Comparison of ENCODE assay signal across 8 cellular contexts in the genomic region with DNA sequence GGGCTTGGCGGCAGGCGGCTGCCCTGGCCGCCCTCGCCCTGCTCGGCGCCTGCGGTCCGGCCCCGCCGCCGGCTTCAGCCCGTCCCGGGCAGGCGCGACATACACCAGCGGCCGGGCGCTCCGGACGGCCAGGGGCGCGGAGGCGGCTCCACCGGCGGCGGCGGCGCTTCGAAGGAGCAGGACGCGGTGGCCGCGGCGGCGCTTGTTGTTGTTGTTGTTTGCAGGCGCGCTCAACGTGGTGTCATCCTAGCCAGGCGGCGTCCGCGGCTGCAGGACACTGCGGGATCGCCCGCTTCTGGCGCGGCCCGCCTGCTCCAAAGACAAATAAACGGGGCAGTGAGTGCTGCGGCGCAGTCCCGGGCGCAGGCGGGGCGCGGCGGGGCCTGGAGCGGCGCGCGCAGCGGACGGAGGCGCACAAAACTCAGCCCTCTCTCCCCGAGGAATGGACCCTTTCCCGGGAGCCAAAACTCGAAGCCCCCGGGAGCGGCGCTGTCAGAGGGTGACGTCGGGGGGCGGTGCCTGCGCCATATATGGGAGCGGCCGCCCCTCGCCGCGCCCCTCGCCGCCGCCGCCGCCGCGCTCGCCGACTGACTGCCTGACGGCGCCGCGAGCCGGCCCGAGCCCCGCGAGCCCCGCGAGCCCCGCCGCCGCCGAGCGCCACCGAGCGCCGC. TPM values are rescaled to one million over a fixed set of nuclear protein-coding genes. Genes with fewer than 3 reads are reported as not detected.
A peak's percentile ranks its signal among the peaks of the same experiment; 100 is the strongest.
DNase-seq lines count a peak whose midpoint lies in the region; ATAC-seq and TF ChIP-seq lines count a peak whose summit lies in the region.

A gene with protein sequence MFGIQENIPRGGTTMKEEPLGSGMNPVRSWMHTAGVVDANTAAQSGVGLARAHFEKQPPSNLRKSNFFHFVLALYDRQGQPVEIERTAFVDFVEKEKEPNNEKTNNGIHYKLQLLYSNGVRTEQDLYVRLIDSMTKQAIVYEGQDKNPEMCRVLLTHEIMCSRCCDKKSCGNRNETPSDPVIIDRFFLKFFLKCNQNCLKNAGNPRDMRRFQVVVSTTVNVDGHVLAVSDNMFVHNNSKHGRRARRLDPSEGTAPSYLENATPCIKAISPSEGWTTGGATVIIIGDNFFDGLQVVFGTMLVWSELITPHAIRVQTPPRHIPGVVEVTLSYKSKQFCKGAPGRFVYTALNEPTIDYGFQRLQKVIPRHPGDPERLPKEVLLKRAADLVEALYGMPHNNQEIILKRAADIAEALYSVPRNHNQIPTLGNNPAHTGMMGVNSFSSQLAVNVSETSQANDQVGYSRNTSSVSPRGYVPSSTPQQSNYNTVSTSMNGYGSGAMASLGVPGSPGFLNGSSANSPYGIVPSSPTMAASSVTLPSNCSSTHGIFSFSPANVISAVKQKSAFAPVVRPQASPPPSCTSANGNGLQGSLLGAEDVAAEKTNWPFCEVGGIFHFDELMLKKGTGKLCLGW (minus strand): TSS at position 444 of the 671 bp plus-strand sequence. CDS start 506 bp downstream, outside the sequence.

- peaks cover 47% of the 10 kb centered on the region for H3K4me1 Mint-ChIP-seq in brain

- TF ChIP-seq CTCF in brain (conservative IDR thresholded peaks at IDR 0.05) (no peak), spleen (IDR thresholded peaks at IDR 0.05 in 8 of 11, conservative IDR thresholded peaks at IDR 0.05 in 3 of 11) (no peak)

- whole genome bisulfite sequencing in spleen, 5 donors = 0 to 2% (median 1%) methylated on average over 41 to 106 of the region's 106 CpGs

- H3K27me3 ChIP-seq in SJCRH30 = no peaks in the 10 kb centered on the region
- H3K27me3 ChIP-seq in spleen (replicated peaks in 1 of 7) = peaks cover 33 to 100% (median 98%) of the 10 kb centered on the region in 7 donors

- TF ChIP-seq POLR2A in spleen (IDR thresholded peaks at IDR 0.05) = no peak

- peak within 1 kb of the TSS in 3 of 5 experiments; percentile 76 to 90 (median 80) for H3K27ac Mint-ChIP-seq in brain

- H3K4me3 ChIP-seq in SJCRH30 (peak within 1 kb of the TSS; percentile 73), spleen (peak within 1 kb of the TSS; percentile 23 to 72 (median 50))

- ATAC-seq in HG03097 (IDR thresholded peaks at IDR 0.05; ENCODE audit: low FRiP score, unreplicated experiment) = no peak

- H3K4me3 Mint-ChIP-seq in brain = peak within 1 kb of the TSS; percentile 79 to 90 (median 86)

- intact Hi-C loops in spleen (cut with DNase I; ENCODE audit: low total_unique reads) = no loop called here

- no peaks in the 10 kb centered on the region for H3K9me3 ChIP-seq in SJCRH30 (replicated peaks)
- H3K9me3 ChIP-seq in spleen = peaks cover 0 to 4% (median 0%) of the 10 kb centered on the region in 8 donors

- peaks cover 28% of the 10 kb centered on the region for H3K36me3 Mint-ChIP-seq in brain

- peaks cover 92% of the 10 kb centered on the region for H3K27me3 Mint-ChIP-seq in brain

- H3K36me3 ChIP-seq in SJCRH30 (0 out of 2 replicates have a peak, but pooled peaks cover 2% of the 10 kb centered on the region), spleen (no peaks in the 10 kb centered on the region)

- H3K9me3 Mint-ChIP-seq in brain = peaks cover 0 to 5% (median 0%) of the 10 kb centered on the region in 5 experiments

- no peaks in the 10 kb centered on the region for H3K4me1 ChIP-seq in SJCRH30
- peaks cover 18 to 82% (median 42%) of the 10 kb centered on the region in 6 donors for H3K4me1 ChIP-seq in spleen

- H3K27ac ChIP-seq in SJCRH30 (peak within 1 kb of the TSS; percentile 79), spleen (no peak within 1 kb of the TSS)

- DNase-seq in NCI-H82 (lab: John Stamatoyannopoulos, UW) (peak; percentile 83), NCI-H82 treated with DMSO at 0.1 percent for 48 hours (lab: John Stamatoyannopoulos, UW; ENCODE audit: unreplicated experiment) (no peak), SJCRH30 (peak; percentile 84 to 88), iPS-NIHi11 (ENCODE audit: low spot score) (peak; percentile 88), spleen (peak; percentile 74), NCI-H2029 treated with DMSO at 0.1 percent for 48 hours (lab: John Stamatoyannopoulos, UW) (no peak)

RNA-seq across cellular contexts. Expression of the gene that starts here (rescaled TPM):
- total RNA-seq in SJCRH30 (2014; rRNA removed; shearing (Covaris generic)) = 13.1 and 13.2 TPM in 2 replicates
- polyA plus RNA-seq in brain (ENCODE audit: insufficient read depth, low read depth, low replicate concordance) (22.3 TPM), spleen (under 1 TPM; 0.02 to 0.19 (median 0.08) TPM)
- under 1 TPM in 1 of 7 donors, not detected in 6; 0.20 TPM for total RNA-seq in spleen

Comparison
In these comparisons a context has a peak if more than half of its experiments do, and no peak if none do; other contexts are left out.
1. RNA of the gene that starts here (total RNA-seq): 13.1 to 13.2 TPM in SJCRH30; 0.20 TPM in spleen; every median in the first group is over 10 times any median in the second.
2. RNA of the gene that starts here (polyA plus RNA-seq): 22.3 TPM in brain (single experiment); 0.02 to 0.19 TPM in spleen; every median in the first group is over 10 times any median in the second.
3. DNase-seq: peak in NCI-H82 (single experiment), SJCRH30 (2 of 2) and iPS-NIHi11 (single experiment); none in NCI-H82 treated with DMSO at 0.1 percent for 48 hours (single experiment) and NCI-H2029 treated with DMSO at 0.1 percent for 48 hours (single experiment).
4. Peak in DNase-seq and H3K4me3 ChIP-seq in spleen; RNA of the gene not detected or under 1 TPM.